Comparison of ENCODE assay signal across 26 cellular contexts in genomic region chr15:56973463-56973862, GRCh38.
"Had no signal": no experiment of that assay in that cellular context is flagged by ENCODE, and none has a peak within 500 bp of the region (broad histone marks: within the 10 kb centered on the region; RNA-seq: fewer than 3 reads in every experiment).

No MANE protein-coding gene starts in this region.

- H3K9me3 Mint-ChIP-seq: dendritic cell treated with granulocyte-macrophage colony-stimulating factor and Interleukin-4, amounts not matched to agents 40 ng/mL and 50 ng/mL, for 4 days; effector memory CD8-positive, alpha-beta T cell; stimulated activated memory B cell treated with anti-CD40 and anti-IgM and Interleukin-4, amounts not matched to agents 10 μg/mL and 1 μg/mL and 100 μg/mL, for 72 hours had no signal

- H3K27ac Mint-ChIP-seq: dendritic cell treated with granulocyte-macrophage colony-stimulating factor and Interleukin-4, amounts not matched to agents 40 ng/mL and 50 ng/mL, for 4 days; stimulated activated memory B cell treated with anti-CD40 and anti-IgM and Interleukin-4, amounts not matched to agents 10 μg/mL and 1 μg/mL and 100 μg/mL, for 72 hours had no signal

- ATAC-seq: effector memory CD8-positive, alpha-beta T cell; gastroesophageal sphincter; left colon; left ventricle myocardium superior; psoas muscle; sciatic nerve; stimulated activated memory B cell treated with anti-CD40 and anti-IgM and Interleukin-4, amounts not matched to agents 10 μg/mL and 1 μg/mL and 100 μg/mL, for 72 hours had no signal

- H3K9me3 ChIP-seq: esophagus muscularis mucosa, gastroesophageal sphincter, psoas muscle, spleen, stomach, thoracic aorta, transverse colon had no signal

- H3K4me3 Mint-ChIP-seq: dendritic cell treated with granulocyte-macrophage colony-stimulating factor and Interleukin-4, amounts not matched to agents 40 ng/mL and 50 ng/mL, for 4 days; effector memory CD8-positive, alpha-beta T cell; nephron progenitor cell; stimulated activated memory B cell treated with anti-CD40 and anti-IgM and Interleukin-4, amounts not matched to agents 10 μg/mL and 1 μg/mL and 100 μg/mL, for 72 hours had no signal

- H3K27me3 ChIP-seq: esophagus muscularis mucosa, gastroesophageal sphincter, spleen, stomach, transverse colon had no signal

- DNase-seq: effector memory CD8-positive, alpha-beta T cell; foreskin fibroblast; glutamatergic neuron; kidney; left colon; left ventricle myocardium superior; mesenchymal stem cell; midbrain; nephron progenitor cell; psoas muscle; spleen; stimulated activated CD4-positive, alpha-beta T cell treated with anti-CD3 and anti-CD28 coated beads, Interleukin-15, amount 100 ng/mL, for 24 hours; stimulated activated CD4-positive, alpha-beta T cell treated with anti-CD3 and anti-CD28 coated beads, Interleukin-1b, Interleukin-23, amount 100 ng/mL, for 48 hours; stimulated activated CD4-positive, alpha-beta T cell treated with anti-CD3 and anti-CD28 coated beads, Interleukin-4, amount 100 ng/mL, for 24 hours; stomach; substantia nigra; transverse colon had no signal

- H3K27ac ChIP-seq: epithelial cell of prostate, esophagus muscularis mucosa, gastroesophageal sphincter, psoas muscle, spleen, stomach, thoracic aorta, transverse colon had no signal

- H3K4me3 ChIP-seq: esophagus muscularis mucosa, gastroesophageal sphincter, lung, psoas muscle, spleen, stomach, thoracic aorta, transverse colon had no signal

- H3K36me3 ChIP-seq: esophagus muscularis mucosa, gastroesophageal sphincter, spleen, stomach, thoracic aorta, transverse colon had no signal

- FAIRE-seq: colon, kidney had no signal

- H3K27me3 Mint-ChIP-seq: dendritic cell treated with granulocyte-macrophage colony-stimulating factor and Interleukin-4, amounts not matched to agents 40 ng/mL and 50 ng/mL, for 4 days; effector memory CD8-positive, alpha-beta T cell; stimulated activated memory B cell treated with anti-CD40 and anti-IgM and Interleukin-4, amounts not matched to agents 10 μg/mL and 1 μg/mL and 100 μg/mL, for 72 hours had no signal
